24 cellular contexts compared by ENCODE assay signal in genomic region chr18:23302514-23302851, GRCh38.
DNase-seq lines count a peak whose midpoint lies in the region; ATAC-seq and TF ChIP-seq lines count a peak whose summit lies in the region.
"Had no signal": no experiment of that assay in that cellular context is flagged by ENCODE, and none has a peak within 500 bp of the region (broad histone marks: within the 10 kb centered on the region; RNA-seq: fewer than 3 reads in every experiment).

No MANE protein-coding gene starts in this region.

- H2AK9ac ChIP-seq in IMR-90 (replicated peaks; ENCODE audit: low read depth, low read length, poor library complexity), result no peak overlapping the region

- H3K79me1 ChIP-seq in IMR-90 (ENCODE audit: low read depth in 1 of 2, low read length in 2 of 2) (no peaks in the 10 kb centered on the region), neuronal stem cell (ENCODE audit: low read depth, low read length) (no peaks in the 10 kb centered on the region)

- H2BK120ac ChIP-seq in IMR-90 (ENCODE audit: low read depth, low read length) (peak overlapping the region; percentile 95), neuronal stem cell (ENCODE audit: low read depth, low read length) (no peak overlapping the region)

- no peak for TF ChIP-seq CTCF in IMR-90 (conservative IDR thresholded peaks at IDR 0.05; ENCODE audit: low read depth, low read length)
- no peak for TF ChIP-seq CTCF in mammary epithelial cell (conservative IDR thresholded peaks at IDR 0.05 in 1 of 2, IDR thresholded peaks at IDR 0.05 in 1 of 2; ENCODE audit: extremely low read depth in 1 of 2, insufficient read depth in 1 of 2, low read depth in 1 of 2, low read length in 2 of 2)
- TF ChIP-seq CTCF in lower lobe of right lung (IDR thresholded peaks at IDR 0.05), result no peak
- no peak for TF ChIP-seq CTCF in stomach (IDR thresholded peaks at IDR 0.05)

- H3K56ac ChIP-seq in IMR-90 (ENCODE audit: extremely low read depth, insufficient read depth, low read length), result no peak overlapping the region; the same call in 1 of the 2 replicates

- H2BK12ac ChIP-seq in neuronal stem cell (ENCODE audit: low read length), result no peak overlapping the region

- H2AFZ ChIP-seq in ACC112 (ENCODE audit: low read length, unreplicated experiment), result no peak overlapping the region
- H2AFZ ChIP-seq in IMR-90 (replicated peaks; ENCODE audit: low read length, poor library complexity), result peak overlapping the region; percentile 11
- H2AFZ ChIP-seq in mammary epithelial cell (ENCODE audit: low read depth, low read length), result no peak overlapping the region
- H2AFZ ChIP-seq in neuronal stem cell (ENCODE audit: low read length), result no peak overlapping the region

- in situ Hi-C loops in IMR-90 (cut with MboI; ENCODE audit: low sequenced_read_pairs) (no loop called here), mammary epithelial cell (cut with MboI; ENCODE audit: low sequenced_read_pairs in 2 of 2) (no loop called here)

- TF ChIP-seq EP300 in stomach (IDR thresholded peaks at IDR 0.05), result no peak

- H3K4me1 ChIP-seq in ACC112 (ENCODE audit: control insufficient read depth, insufficient read depth, low read length, unreplicated experiment) (peaks cover 24% of the 10 kb centered on the region), IMR-90 (ENCODE audit: control insufficient read depth, insufficient read depth, low read length) (peaks cover 31% of the 10 kb centered on the region), mammary epithelial cell (ENCODE audit: insufficient read depth, low read length) (peaks cover 22% of the 10 kb centered on the region), lower lobe of right lung (peaks cover 11% of the 10 kb centered on the region), neuronal stem cell (ENCODE audit: control insufficient read depth in 2 of 2, insufficient read depth in 1 of 2, low read depth in 1 of 2, low read length in 2 of 2) (peaks cover 0 to 2% of the 10 kb centered on the region in 2 donors), stomach (peaks cover 0 to 9% (median 3%) of the 10 kb centered on the region in 4 donors)
- H3K4me1 ChIP-seq: A549, psoas muscle had no signal

- H3K14ac ChIP-seq in IMR-90 (replicated peaks; ENCODE audit: low read depth, low read length) (peak overlapping the region; percentile 35), neuronal stem cell (ENCODE audit: low read length) (no peak overlapping the region)

- peak overlapping the region; percentile 3 to 83; a peak in 3 of 4 replicates for H4K8ac ChIP-seq in IMR-90 (ENCODE audit: low read depth in 2 of 2, low read length in 2 of 2)
- H4K8ac ChIP-seq in neuronal stem cell (ENCODE audit: low read depth, low read length), result no peak overlapping the region

- H3K4me2 ChIP-seq in IMR-90 (ENCODE audit: low read depth, low read length) (no peak overlapping the region), mammary epithelial cell (ENCODE audit: insufficient read depth, low read depth, low read length) (no peak overlapping the region), neuronal stem cell (ENCODE audit: insufficient read depth, low read length, poor library complexity, severe bottlenecking) (no peak overlapping the region)
- H3K4me2 ChIP-seq: A549 had no signal

- TF ChIP-seq RAD21 in IMR-90 (IDR thresholded peaks at IDR 0.05; ENCODE audit: low read length), result no peak

- H3K9ac ChIP-seq in IMR-90 (ENCODE audit: low read depth, low read length) (no peak overlapping the region), mammary epithelial cell (ENCODE audit: insufficient read depth, low read length) (no peak overlapping the region), neuronal stem cell (ENCODE audit: low read depth, low read length, poor library complexity) (no peak overlapping the region)

- H3K18ac ChIP-seq in IMR-90 (ENCODE audit: low read depth, low read length) (peak overlapping the region; percentile 91), neuronal stem cell (ENCODE audit: low read length) (no peak overlapping the region)

- H3K4me3 ChIP-seq in ACC112 (ENCODE audit: low read depth, low read length) (no peak overlapping the region), IMR-90 (ENCODE audit: insufficient read depth, low read depth, low read length) (no peak overlapping the region), mammary epithelial cell (replicated peaks in 1 of 3; ENCODE audit: insufficient read depth in 1 of 3, low read depth in 2 of 3, low read length in 3 of 3) (no peak overlapping the region), lower lobe of right lung (no peak overlapping the region), neuronal stem cell (ENCODE audit: low read length in 2 of 2) (no peak overlapping the region), stomach (no peak overlapping the region)
- H3K4me3 ChIP-seq: A549, esophagus squamous epithelium, gastroesophageal sphincter, K562, psoas muscle had no signal

- TF ChIP-seq POLR2A in IMR-90 (IDR thresholded peaks at IDR 0.05; ENCODE audit: low read depth, low read length), result no peak
- TF ChIP-seq POLR2A in stomach (IDR thresholded peaks at IDR 0.05), result no peak

- H3K27me3 ChIP-seq in ACC112 (ENCODE audit: insufficient read depth, low read length) (no peaks in the 10 kb centered on the region), IMR-90 (ENCODE audit: control insufficient read depth, insufficient read depth, low read length) (no peaks in the 10 kb centered on the region), mammary epithelial cell (ENCODE audit: insufficient read depth, low read length) (no peaks in the 10 kb centered on the region), lower lobe of right lung (ENCODE audit: low read depth) (no peaks in the 10 kb centered on the region), neuronal stem cell (ENCODE audit: control insufficient read depth in 3 of 3, insufficient read depth in 3 of 3, low read depth in 1 of 3, low read length in 3 of 3) (no peaks in the 10 kb centered on the region), stomach (no peaks in the 10 kb centered on the region)
- H3K27me3 ChIP-seq: esophagus squamous epithelium, gastroesophageal sphincter had no signal

- dilution Hi-C loops in IMR-90 (cut with HindIII; ENCODE audit: low sequenced_read_pairs, unreplicated experiment), result no loop called here
- dilution Hi-C loops in mammary epithelial cell (cut with HindIII; ENCODE audit: low sequenced_read_pairs), result no loop called here

- H3K4ac ChIP-seq in IMR-90 (ENCODE audit: low read depth, low read length) (peak overlapping the region; percentile 71), neuronal stem cell (ENCODE audit: low read length) (no peak overlapping the region)

- H2BK15ac ChIP-seq in IMR-90 (ENCODE audit: low read depth, low read length) (peak overlapping the region; percentile 23; the same call in 2 of the 3 replicates), neuronal stem cell (ENCODE audit: low read length) (no peak overlapping the region)

- peak overlapping the region; percentile 21 for H4K5ac ChIP-seq in IMR-90 (ENCODE audit: low read depth, low read length)

- H3K9me1 ChIP-seq in IMR-90 (ENCODE audit: insufficient read depth, low read length), result peaks cover 25% of the 10 kb centered on the region

- 100% methylated on average over 1 of the region's 3 CpGs; no CpG with 5 or more reads in 1 of the 2 experiments for WGBS in IMR-90 (ENCODE audit: extremely low coverage in 2 of 2, insufficient read length in 1 of 2), 2 experiments
- WGBS in mammary epithelial cell (ENCODE audit: low coverage, missing lambda C conversion rate), result 92% methylated on average over 3 of the region's 3 CpGs
- WGBS in neuronal stem cell (ENCODE audit: extremely low coverage in 2 of 2, insufficient read length in 2 of 2, insufficient replicate concordance in 1 of 2), 2 donors, result no CpG with 5 or more reads among the region's 3 CpGs
- WGBS in stomach, 5 donors, result 82 to 90% (median 84%) methylated on average over 3 of the region's 3 CpGs

- no peaks in the 10 kb centered on the region for H4K20me1 ChIP-seq in IMR-90 (ENCODE audit: insufficient read depth, low read length)
- H4K20me1 ChIP-seq in mammary epithelial cell (ENCODE audit: insufficient read depth, low read length), result no peaks in the 10 kb centered on the region

- ATAC-seq in IMR-90 (ENCODE audit: low read depth), result peak; percentile 53
- ATAC-seq in lower lobe of right lung, result no peak
- no peak for ATAC-seq in GM18498 (IDR thresholded peaks at IDR 0.05; ENCODE audit: unreplicated experiment)
- ATAC-seq: A549; activated CD4-positive, alpha-beta T cell treated with anti-CD3 and anti-CD28 coated beads for 36 hours; activated naive CD8-positive, alpha-beta T cell treated with anti-CD3 and anti-CD28 coated beads, Interleukin-2, amount 50 U/mL, for 24 hours; K562; psoas muscle; T-helper 17 cell had no signal

- H2AK5ac ChIP-seq in IMR-90 (ENCODE audit: low read depth, low read length), result peak overlapping the region; percentile 92; the same call in 1 of the 2 replicates
- no peak overlapping the region for H2AK5ac ChIP-seq in neuronal stem cell (ENCODE audit: low read depth, low read length)

- CTCF ChIA-PET in IMR-90 (lab: Yijun Ruan, JAX) (no interaction called here), mammary epithelial cell (lab: Charles Lee; ENCODE audit: low non-redundant PET) (no interaction called here)

- intact Hi-C loops in IMR-90 (cut with micrococcal nuclease), result loop anchor here (5.0 kb wide), 1 partner anchor 75 kb away; no protein-coding TSS in a partner anchor
- intact Hi-C loops in mammary epithelial cell (cut with micrococcal nuclease), result no loop called here
- intact Hi-C loops in lower lobe of right lung (cut with DNase I), result no loop called here
- intact Hi-C loops in stomach (cut with DNase I; ENCODE audit: low total_unique reads), result no loop called here

- H2BK20ac ChIP-seq in IMR-90 (ENCODE audit: low read depth, low read length), result peak overlapping the region; percentile 72

- H3K36me3 ChIP-seq in ACC112 (ENCODE audit: insufficient read depth, low read length), result no peaks in the 10 kb centered on the region
- no peaks in the 10 kb centered on the region for H3K36me3 ChIP-seq in IMR-90 (ENCODE audit: control insufficient read depth, insufficient read depth, low read length)
- no peaks in the 10 kb centered on the region for H3K36me3 ChIP-seq in mammary epithelial cell (ENCODE audit: insufficient read depth, low read length)
- H3K36me3 ChIP-seq in lower lobe of right lung, result peaks cover 3% of the 10 kb centered on the region
- no peaks in the 10 kb centered on the region for H3K36me3 ChIP-seq in neuronal stem cell (replicated peaks in 1 of 2; ENCODE audit: control insufficient read depth in 2 of 2, insufficient read depth in 2 of 2, low read length in 2 of 2)
- peaks cover 0 to 5% (median 4%) of the 10 kb centered on the region in 4 donors for H3K36me3 ChIP-seq in stomach

- H3K79me2 ChIP-seq in ACC112 (ENCODE audit: control insufficient read depth, insufficient read depth, low read length, unreplicated experiment) (no peaks in the 10 kb centered on the region), mammary epithelial cell (ENCODE audit: insufficient read depth, low read length) (no peaks in the 10 kb centered on the region)

- no TSS peak for BruUV-seq in IMR-90 (replicated peaks; lab: Mats Ljungman, UMichigan)
- BruUV-seq in mammary epithelial cell (replicated peaks; lab: Mats Ljungman, UMichigan), result no TSS peak

- peak overlapping the region; percentile 97 for H2BK5ac ChIP-seq in IMR-90 (ENCODE audit: low read depth, low read length, poor library complexity, severe bottlenecking)
- no peak overlapping the region for H2BK5ac ChIP-seq in neuronal stem cell (ENCODE audit: low read length)

- H3K27ac ChIP-seq in ACC112 (ENCODE audit: low read depth, low read length) (peak overlapping the region; percentile 81), IMR-90 (ENCODE audit: insufficient read depth, low read length) (peak overlapping the region; percentile 48), mammary epithelial cell (ENCODE audit: insufficient read depth, low read depth, low read length) (peak overlapping the region; percentile 37), lower lobe of right lung (peak overlapping the region; percentile 36), neuronal stem cell (replicated peaks; ENCODE audit: low read length) (no peak overlapping the region), stomach (no peak overlapping the region)
- H3K27ac ChIP-seq: A549, C4-2B, gastroesophageal sphincter, psoas muscle had no signal

- DNase-seq in IMR-90 (no peak), mammary epithelial cell (no peak), lower lobe of right lung (no peak), neuronal stem cell (ENCODE audit: low spot score) (no peak), SK-N-DZ (ENCODE audit: low spot score) (no peak), stomach (no peak)
- DNase-seq: activated CD4-positive, alpha-beta T cell treated with anti-CD3 and anti-CD28 coated beads for 36 hours; activated CD8-positive, alpha-beta memory T cell treated with anti-CD3 and anti-CD28 coated beads for 24 hours; activated gamma-delta T cell; activated naive CD8-positive, alpha-beta T cell treated with anti-CD3 and anti-CD28 coated beads, Interleukin-2, amount 50 U/mL, for 24 hours; activated T-cell treated with anti-CD3 and anti-CD28 coated beads, Interleukin-2, amount 50 U/mL, for 1 hour; Calu3; effector CD8-positive, alpha-beta T cell; esophagus squamous epithelium; hypothalamus; MM.1S; psoas muscle; T-helper 17 cell had no signal

- H3K23ac ChIP-seq in IMR-90 (ENCODE audit: low read depth, low read length) (peak overlapping the region; percentile 28; the same call in 1 of the 2 replicates), neuronal stem cell (ENCODE audit: low read depth, low read length, poor library complexity) (no peak overlapping the region)

- POLR2A ChIA-PET in IMR-90 (lab: Charles Lee; ENCODE audit: unreplicated experiment), result no interaction called here

- H4K91ac ChIP-seq in IMR-90 (ENCODE audit: insufficient read depth, low read depth, low read length), result peak overlapping the region; percentile 83
- no peak overlapping the region for H4K91ac ChIP-seq in neuronal stem cell (ENCODE audit: low read depth, low read length, poor library complexity)

- H3K9me3 ChIP-seq in IMR-90 (ENCODE audit: control insufficient read depth, insufficient read depth, low read length) (no peaks in the 10 kb centered on the region), mammary epithelial cell (replicated peaks; ENCODE audit: insufficient read depth, low read length) (no peaks in the 10 kb centered on the region), lower lobe of right lung (no peaks in the 10 kb centered on the region), neuronal stem cell (replicated peaks in 1 of 2; ENCODE audit: control insufficient read depth in 2 of 2, insufficient read depth in 1 of 2, low read depth in 1 of 2, low read length in 2 of 2) (no peaks in the 10 kb centered on the region), stomach (no peaks in the 10 kb centered on the region)
- H3K9me3 ChIP-seq: A549, esophagus squamous epithelium, gastroesophageal sphincter, psoas muscle had no signal

Comparison
In these comparisons a context has a peak if more than half of its experiments do, and no peak if none do; other contexts are left out.
1. H3K27ac ChIP-seq: peak in ACC112 (single experiment), IMR-90 (single experiment), mammary epithelial cell (single experiment) and lower lobe of right lung (single experiment); none in neuronal stem cell (single experiment) and stomach (0 of 5).